In the genomic region with DNA sequence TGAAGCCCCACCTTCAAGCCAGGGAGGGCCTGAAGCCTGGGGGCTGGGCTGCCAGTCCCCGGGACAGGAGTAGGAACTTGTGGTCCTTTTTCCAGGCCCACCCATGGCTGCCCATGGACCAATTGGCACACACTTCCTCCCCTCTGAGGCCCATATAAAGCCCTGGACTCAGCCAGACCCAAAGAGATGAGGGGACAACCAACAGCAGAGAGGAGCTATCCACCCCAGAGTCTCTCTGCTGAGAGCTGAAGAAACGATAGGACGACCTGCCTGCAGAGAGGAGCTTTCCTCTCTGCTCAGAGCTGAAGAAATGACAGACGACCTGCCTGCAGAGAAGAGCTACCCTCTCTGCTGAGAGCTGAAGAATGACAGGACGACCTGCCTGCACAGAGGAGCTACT, we compare ENCODE assay signal across 24 cellular contexts.
"Had no signal": no experiment of that assay in that cellular context is flagged by ENCODE, and none has a peak within 500 bp of the region (broad histone marks: within the 10 kb centered on the region; RNA-seq: fewer than 3 reads in every experiment).

No MANE protein-coding gene starts in this region.

- H3K36me3 ChIP-seq: pancreas, right atrium auricular region had no signal

- H3K27me3 ChIP-seq: left lung, pancreas, right atrium auricular region, tibial artery had no signal

- H3K4me1 ChIP-seq: left lung, pancreas, psoas muscle, right atrium auricular region, tibial artery had no signal

- H3K4me3 ChIP-seq: left lung, pancreas, psoas muscle, right atrium auricular region, tibial artery had no signal

- H3K4me3 Mint-ChIP-seq: activated CD4-positive, alpha-beta T cell treated with anti-CD3 and anti-CD28 coated beads for 36 hours; activated naive CD4-positive, alpha-beta T cell treated with anti-CD3 and anti-CD28 coated beads, Interleukin-2, amount 50 U/mL, for 24 hours; activated T-helper 1 cell treated with anti-CD3 and anti-CD28 coated beads, Interleukin-12 subunit alpha, Interleukin-12 subunit beta, Interleukin-2, Interleukin-4 antibody, amounts not matched to agents 30 ng/mL and 10 ng/mL and 1 ng/mL, durations not matched to agents 14 hours and 24 hours and 36 hours; brain; nephron; stimulated activated naive CD8-positive, alpha-beta T cell treated with anti-CD3 and anti-CD28 coated beads, Interleukin-15, amount 100 ng/mL, for 72 hours; WTC11 had no signal

- H3K27ac Mint-ChIP-seq: activated CD4-positive, alpha-beta T cell treated with anti-CD3 and anti-CD28 coated beads for 36 hours; activated naive CD4-positive, alpha-beta T cell treated with anti-CD3 and anti-CD28 coated beads, Interleukin-2, amount 50 U/mL, for 24 hours; activated T-helper 1 cell treated with anti-CD3 and anti-CD28 coated beads, Interleukin-12 subunit alpha, Interleukin-12 subunit beta, Interleukin-2, Interleukin-4 antibody, amounts not matched to agents 30 ng/mL and 10 ng/mL and 1 ng/mL, durations not matched to agents 14 hours and 24 hours and 36 hours; brain; nephron; WTC11 had no signal

- H3K36me3 Mint-ChIP-seq: brain, WTC11 had no signal

- H3K9me3 ChIP-seq: left lung, pancreas, psoas muscle, right atrium auricular region, tibial artery had no signal

- DNase-seq: activated CD4-positive, alpha-beta T cell treated with anti-CD3 and anti-CD28 coated beads for 36 hours; activated CD4-positive, alpha-beta T cell treated with anti-CD3 and anti-CD28 coated beads, Interleukin-2, amount 50 U/mL, for 48 hours; activated gamma-delta T cell treated with Interleukin-2 at 50 U/mL for 16 hours; activated T-cell treated with anti-CD3 and anti-CD28 coated beads for 4 hours; anterior cingulate cortex; dermis blood vessel endothelial cell; effector CD8-positive, alpha-beta T cell; foreskin melanocyte; kidney; left lung; midbrain; psoas muscle; stimulated activated CD4-positive, alpha-beta T cell treated with anti-CD3 and anti-CD28 coated beads, Interleukin-12 subunit alpha, Interleukin-12 subunit beta, amount 100 ng/mL, for 4 hours; stimulated activated CD4-positive, alpha-beta T cell treated with anti-CD3 and anti-CD28 coated beads, Interleukin-4, amount 100 ng/mL, for 4 hours; stimulated activated naive CD8-positive, alpha-beta T cell treated with anti-CD3 and anti-CD28 coated beads, Interleukin-15, amount 100 ng/mL, for 72 hours; T-helper 9 cell; tibial artery had no signal

- H3K9me3 Mint-ChIP-seq: activated naive CD4-positive, alpha-beta T cell treated with anti-CD3 and anti-CD28 coated beads, Interleukin-2, amount 50 U/mL, for 24 hours; activated T-helper 1 cell treated with anti-CD3 and anti-CD28 coated beads, Interleukin-12 subunit alpha, Interleukin-12 subunit beta, Interleukin-2, Interleukin-4 antibody, amounts not matched to agents 30 ng/mL and 10 ng/mL and 1 ng/mL, durations not matched to agents 14 hours and 24 hours and 36 hours; brain; nephron; stimulated activated naive CD8-positive, alpha-beta T cell treated with anti-CD3 and anti-CD28 coated beads, Interleukin-15, amount 100 ng/mL, for 72 hours; WTC11 had no signal

- H3K27me3 Mint-ChIP-seq: activated CD4-positive, alpha-beta T cell treated with anti-CD3 and anti-CD28 coated beads for 36 hours; activated naive CD4-positive, alpha-beta T cell treated with anti-CD3 and anti-CD28 coated beads, Interleukin-2, amount 50 U/mL, for 24 hours; brain; stimulated activated naive CD8-positive, alpha-beta T cell treated with anti-CD3 and anti-CD28 coated beads, Interleukin-15, amount 100 ng/mL, for 72 hours had no signal

- H3K4me1 Mint-ChIP-seq: WTC11 had no signal

- H3K27ac ChIP-seq: left lung, pancreas, psoas muscle, right atrium auricular region, tibial artery had no signal

- ATAC-seq: activated CD4-positive, alpha-beta T cell treated with anti-CD3 and anti-CD28 coated beads for 36 hours; left lung; pancreas; psoas muscle; stimulated activated naive CD8-positive, alpha-beta T cell treated with anti-CD3 and anti-CD28 coated beads, Interleukin-15, amount 100 ng/mL, for 72 hours had no signal
